Comparison of ENCODE assay signal across 24 cellular contexts in genomic region chr6:73792738-73793137, GRCh38.
"Had no signal": no experiment of that assay in that cellular context is flagged by ENCODE, and none has a peak within 500 bp of the region (broad histone marks: within the 10 kb centered on the region; RNA-seq: fewer than 3 reads in every experiment).

No MANE protein-coding gene starts in this region.

- H3K4me3 ChIP-seq: dorsolateral prefrontal cortex, esophagus squamous epithelium had no signal

- ATAC-seq: activated CD4-positive, alpha-beta T cell treated with anti-CD3 and anti-CD28 coated beads for 36 hours; activated CD8-positive, alpha-beta T cell treated with anti-CD3 and anti-CD28 coated beads for 36 hours; activated T-cell treated with anti-CD3 and anti-CD28 coated beads, Interleukin-2, amount 50 U/mL, for 4 hours; activated T-helper 17 cell treated with anti-CD3 and anti-CD28 coated beads, Interleukin-2, amount 50 U/mL, for 72 hours had no signal

- H3K27me3 ChIP-seq: dorsolateral prefrontal cortex, esophagus squamous epithelium had no signal

- H3K4me1 ChIP-seq: esophagus squamous epithelium had no signal

- H3K9me3 ChIP-seq: esophagus squamous epithelium had no signal

- DNase-seq: activated CD4-positive, alpha-beta T cell treated with anti-CD3 and anti-CD28 coated beads for 36 hours; activated CD4-positive, alpha-beta T cell treated with anti-CD3 and anti-CD28 coated beads, Interleukin-2, amount 10 ng/mL, durations not matched to agents 7 days and 5 days; activated CD4-positive, alpha-beta T cell treated with anti-CD3 and anti-CD28 coated beads, Interleukin-2, amount 50 U/mL, for 4 hours; activated CD4-positive, CD25-positive, alpha-beta regulatory T cell; activated CD4-positive, CD25-positive, alpha-beta regulatory T cell treated with anti-CD3 and anti-CD28 coated beads, Interleukin-2, amount 50 U/mL, for 72 hours; activated CD8-positive, alpha-beta memory T cell treated with anti-CD3 and anti-CD28 coated beads for 24 hours; activated CD8-positive, alpha-beta T cell treated with anti-CD3 and anti-CD28 coated beads for 36 hours; activated effector memory CD4-positive, alpha-beta T cell treated with Interleukin-2 at 50 U/mL for 16 hours; activated gamma-delta T cell treated with Interleukin-2 at 50 U/mL for 16 hours; activated naive CD4-positive, alpha-beta T cell treated with anti-CD3 and anti-CD28 coated beads, Interleukin-2, amount 50 U/mL, for 16 hours; activated naive CD4-positive, alpha-beta T cell treated with Interleukin-2 at 50 U/mL for 16 hours; activated T-cell treated with anti-CD3 and anti-CD28 coated beads, Interleukin-2, amount 50 U/mL, for 4 hours; amniotic stem cell; anterior cingulate cortex; caudate nucleus; dorsolateral prefrontal cortex; effector memory CD4-positive, alpha-beta T cell; endodermal cell; esophagus squamous epithelium; head of caudate nucleus; T-helper 2 cell had no signal

- FAIRE-seq: colon had no signal

- H3K27ac ChIP-seq: dorsolateral prefrontal cortex, epithelial cell of prostate, esophagus squamous epithelium had no signal
